Comparison of ENCODE assay signal across 22 cellular contexts in genomic region chr1:11025618-11026017, GRCh38. TPM values are rescaled to one million over a fixed set of nuclear protein-coding genes. Genes with fewer than 3 reads are reported as not detected.
"Had no signal": no experiment of that assay in that cellular context is flagged by ENCODE, and none has a peak within 500 bp of the region (broad histone marks: within the 10 kb centered on the region; RNA-seq: fewer than 3 reads in every experiment).

No MANE protein-coding gene starts in this region.

- H3K27ac Mint-ChIP-seq: activated B cell treated with CpG ODN at 0.5 μM for 24 hours; activated naive CD4-positive, alpha-beta T cell treated with anti-CD3 and anti-CD28 coated beads, Interleukin-2, amount 50 U/mL, for 24 hours; activated T-helper 1 cell treated with anti-CD3 and anti-CD28 coated beads, Interleukin-12 subunit alpha, Interleukin-12 subunit beta, Interleukin-2, Interleukin-4 antibody, amounts not matched to agents 30 ng/mL and 10 ng/mL and 1 ng/mL, durations not matched to agents 14 hours and 24 hours and 36 hours; nephron; T-helper 1 cell treated with Interleukin-12 subunit alpha and Interleukin-12 subunit beta and Interleukin-4 antibody, amounts not matched to agents 30 μg/mL and 1 μg/mL, for 36 hours had no signal

- H3K4me3 Mint-ChIP-seq: activated B cell treated with CpG ODN at 0.5 μM for 24 hours; activated naive CD4-positive, alpha-beta T cell treated with anti-CD3 and anti-CD28 coated beads, Interleukin-2, amount 50 U/mL, for 24 hours; activated T-helper 1 cell treated with anti-CD3 and anti-CD28 coated beads, Interleukin-12 subunit alpha, Interleukin-12 subunit beta, Interleukin-2, Interleukin-4 antibody, amounts not matched to agents 30 ng/mL and 10 ng/mL and 1 ng/mL, durations not matched to agents 14 hours and 24 hours and 36 hours; nephron; T-helper 1 cell treated with Interleukin-12 subunit alpha and Interleukin-12 subunit beta and Interleukin-4 antibody, amounts not matched to agents 30 μg/mL and 1 μg/mL, for 36 hours had no signal

- H3K9me3 ChIP-seq: ascending aorta, gastrocnemius medialis, heart right ventricle, left lung, psoas muscle, testis, upper lobe of right lung had no signal

- H3K27ac ChIP-seq: ascending aorta, coronary artery, gastrocnemius medialis, heart right ventricle, left lung, testis, upper lobe of right lung had no signal

- H3K4me1 ChIP-seq: gastrocnemius medialis, heart right ventricle, left lung, testis, upper lobe of right lung had no signal

- H3K27me3 Mint-ChIP-seq: activated B cell treated with CpG ODN at 0.5 μM for 24 hours; activated naive CD4-positive, alpha-beta T cell treated with anti-CD3 and anti-CD28 coated beads, Interleukin-2, amount 50 U/mL, for 24 hours had no signal

- H3K9me3 Mint-ChIP-seq: activated B cell treated with CpG ODN at 0.5 μM for 24 hours; activated naive CD4-positive, alpha-beta T cell treated with anti-CD3 and anti-CD28 coated beads, Interleukin-2, amount 50 U/mL, for 24 hours; activated T-helper 1 cell treated with anti-CD3 and anti-CD28 coated beads, Interleukin-12 subunit alpha, Interleukin-12 subunit beta, Interleukin-2, Interleukin-4 antibody, amounts not matched to agents 30 ng/mL and 10 ng/mL and 1 ng/mL, durations not matched to agents 14 hours and 24 hours and 36 hours; nephron; T-helper 1 cell treated with Interleukin-12 subunit alpha and Interleukin-12 subunit beta and Interleukin-4 antibody, amounts not matched to agents 30 μg/mL and 1 μg/mL, for 36 hours had no signal

- ATAC-seq: gastrocnemius medialis, heart right ventricle, left lung, psoas muscle, sciatic nerve, upper lobe of right lung had no signal

- H3K27me3 ChIP-seq: ascending aorta, gastrocnemius medialis, heart right ventricle, left lung, testis, upper lobe of right lung had no signal

- DNase-seq: activated B cell treated with CpG ODN at 0.5 μM for 24 hours; activated CD4-positive, alpha-beta T cell treated with anti-CD3 and anti-CD28 coated beads, Interleukin-2, amount 50 U/mL, for 1 hour; central memory CD4-positive, alpha-beta T cell; effector CD8-positive, alpha-beta T cell; gastrocnemius medialis; heart right ventricle; islet precursor cell; left lung; mesendoderm; psoas muscle; stimulated activated naive CD4-positive, alpha-beta T cell treated with Interleukin-2 at 50 U/mL for 16 hours; testis; upper lobe of right lung had no signal

- H3K4me3 ChIP-seq: ascending aorta, coronary artery, gastrocnemius medialis, heart right ventricle, left lung, psoas muscle, SK-N-MC, testis, upper lobe of right lung had no signal

RNA-seq across cellular contexts. Expression of gene MASP2, which starts 21.4 kb away (rescaled TPM):
- total RNA-seq: activated B cell treated with CpG ODN at 0.5 μM for 24 hours, ascending aorta, heart right ventricle, left lung, osteoblast, psoas muscle, sciatic nerve, upper lobe of right lung had no signal
